ENCODE assay signal across 8 cellular contexts in genomic region chr19:46347572-46347883, GRCh38. TPM values are rescaled to one million over a fixed set of nuclear protein-coding genes. Genes with fewer than 3 reads are reported as not detected.
DNase-seq lines count a peak whose midpoint lies in the region; ATAC-seq and TF ChIP-seq lines count a peak whose summit lies in the region.

No MANE protein-coding gene starts in this region.

- intact Hi-C loops in activated CD8-positive, alpha-beta T cell treated with anti-CD3 and anti-CD28 coated beads for 36 hours (cut with micrococcal nuclease), result no loop called here
- intact Hi-C loops in spleen (cut with DNase I; ENCODE audit: low total_unique reads), result no loop called here

- no peaks in the 10 kb centered on the region for H3K27me3 ChIP-seq in spleen (replicated peaks in 1 of 7)

- peaks cover 35% of the 10 kb centered on the region for H3K36me3 Mint-ChIP-seq in activated CD8-positive, alpha-beta T cell treated with anti-CD3 and anti-CD28 coated beads for 36 hours (ENCODE audit: low read depth)

- peaks cover 44% of the 10 kb centered on the region for H3K4me1 Mint-ChIP-seq in activated CD8-positive, alpha-beta T cell treated with anti-CD3 and anti-CD28 coated beads for 36 hours (ENCODE audit: low read depth)

- no peak for TF ChIP-seq POLR2A in spleen (IDR thresholded peaks at IDR 0.05)

- H3K27ac ChIP-seq in spleen, result peak overlapping the region in 6 of 8 donors; percentile 88 to 93 (median 92)

- CTCF ChIA-PET in activated CD8-positive, alpha-beta T cell treated with anti-CD3 and anti-CD28 coated beads for 36 hours (lab: Charles Lee), result interaction anchor here (0.6 to 1.1 kb wide), 4 partner anchors 8 to 66 kb away, joined by 3 read pairs; no protein-coding TSS in a partner anchor

- H3K27me3 Mint-ChIP-seq in activated CD8-positive, alpha-beta T cell treated with anti-CD3 and anti-CD28 coated beads for 36 hours, result no peaks in the 10 kb centered on the region

- peak overlapping the region; percentile 95 for H3K27ac Mint-ChIP-seq in activated CD8-positive, alpha-beta T cell treated with anti-CD3 and anti-CD28 coated beads for 36 hours

- POLR2A ChIA-PET in activated CD8-positive, alpha-beta T cell treated with anti-CD3 and anti-CD28 coated beads for 36 hours (lab: Charles Lee), result interaction anchor here (0.9 to 1.3 kb wide), 3 partner anchors 22 to 305 kb away, joined by 3 to 4 read pairs (median 4); no protein-coding TSS in a partner anchor

- peaks cover 0 to 6% (median 0%) of the 10 kb centered on the region in 6 donors for H3K36me3 ChIP-seq in spleen

- no peaks in the 10 kb centered on the region for H3K9me3 Mint-ChIP-seq in activated CD8-positive, alpha-beta T cell treated with anti-CD3 and anti-CD28 coated beads for 36 hours

- H3K9me3 ChIP-seq in spleen, result no peaks in the 10 kb centered on the region

- ATAC-seq in activated CD8-positive, alpha-beta T cell treated with anti-CD3 and anti-CD28 coated beads for 36 hours, result no peak

- 2 to 4% (median 2%) methylated on average over 3 of the region's 3 CpGs for WGBS in spleen, 5 donors

- TF ChIP-seq CTCF in HFF-Myc (IDR thresholded peaks at IDR 0.05; ENCODE audit: low read depth, low read length, missing control alignments), result no peak
- peak; percentile 50 for TF ChIP-seq CTCF in activated CD8-positive, alpha-beta T cell treated with anti-CD3 and anti-CD28 coated beads for 36 hours (IDR thresholded peaks at IDR 0.05)
- TF ChIP-seq CTCF in spleen (IDR thresholded peaks at IDR 0.05 in 8 of 11, conservative IDR thresholded peaks at IDR 0.05 in 3 of 11), result no peak

- H3K4me3 Mint-ChIP-seq in activated CD8-positive, alpha-beta T cell treated with anti-CD3 and anti-CD28 coated beads for 36 hours, result peak overlapping the region; percentile 89

- peaks cover 44 to 62% (median 58%) of the 10 kb centered on the region in 6 donors for H3K4me1 ChIP-seq in spleen

- DNase-seq in HFF-Myc (ENCODE audit: extremely low read depth, low read depth) (no peak), spleen (no peak), NCI-H748 treated with DMSO at 0.1 percent for 48 hours (lab: John Stamatoyannopoulos, UW) (no peak), amygdala (lab: John Stamatoyannopoulos, UW) (no peak), amniotic stem cell (lab: John Stamatoyannopoulos, UW) (no peak), COR-L47 (lab: John Stamatoyannopoulos, UW) (no peak)
- no peak for DNase-seq in activated CD8-positive, alpha-beta T cell treated with anti-CD3 and anti-CD28 coated beads for 36 hours

- H3K4me3 ChIP-seq in HFF-Myc (replicated peaks; ENCODE audit: low read depth, low read length) (peak overlapping the region; percentile 99), iPS-11a (ENCODE audit: low read depth, low read length) (peak overlapping the region; percentile 97), spleen (peak overlapping the region; percentile 82 to 100 (median 96))

RNA-seq across cellular contexts. Expression of gene PPP5C, which starts 0.6 kb away (rescaled TPM):
- total RNA-seq in activated CD8-positive, alpha-beta T cell treated with anti-CD3 and anti-CD28 coated beads for 36 hours, result 100 to 1,000 TPM; 108 to 111 TPM
- total RNA-seq in spleen, result 10 to 100 TPM; 61.1 to 87.3 (median 74.2) TPM
- polyA plus RNA-seq in spleen, result 10 to 100 TPM; 26.5 to 67.5 (median 29.8) TPM

RNA-seq across cellular contexts. Expression of gene HIF3A, which starts 50.7 kb away (rescaled TPM):
- not detected for total RNA-seq in activated CD8-positive, alpha-beta T cell treated with anti-CD3 and anti-CD28 coated beads for 36 hours
- 100 to 1,000 TPM in 2 of 7 donors, 10 to 100 TPM in 5; 25.9 to 126 (median 97.5) TPM for total RNA-seq in spleen
- 10 to 100 TPM in 2 of 3 donors, 1 to 10 TPM in 1; 5.0 to 82.7 (median 18.7) TPM for polyA plus RNA-seq in spleen

Comparison
In these comparisons a context has a peak if more than half of its experiments do, and no peak if none do; other contexts are left out.
1. RNA of gene HIF3A, which starts 50.7 kb away (total RNA-seq): 25.9 to 126 TPM in spleen; not detected in activated CD8-positive, alpha-beta T cell treated with anti-CD3 and anti-CD28 coated beads for 36 hours; every median in the first group is over 10 times any median in the second.
2. Peak in every context shown above with its lines, with median percentiles within 50 percentile points of each other: H3K4me3 ChIP-seq.